In genomic region chr9:105244996-105245719, GRCh38 we compare ENCODE assay signal across 8 cellular contexts. TPM values are rescaled to one million over a fixed set of nuclear protein-coding genes. Genes with fewer than 3 reads are reported as not detected.
DNase-seq lines count a peak whose midpoint lies in the region; ATAC-seq and TF ChIP-seq lines count a peak whose summit lies in the region.

No MANE protein-coding gene starts in this region.

- peak overlapping the region; percentile 77 for H3K4me3 ChIP-seq in AG10803 (ENCODE audit: low read length)
- peak overlapping the region; percentile 91 for H3K4me3 ChIP-seq in OCI-LY3 (ENCODE audit: low read length)

- peaks cover 9% of the 10 kb centered on the region for H3K4me1 Mint-ChIP-seq in activated T-helper 2 cell treated with anti-CD3 and anti-CD28 coated beads, Interferon-gamma antibody, Interleukin-2, Interleukin-4, amounts not matched to agents 10 μg/mL and 5 μg/mL and 100 μg/mL, durations not matched to agents 14 hours and 24 hours and 36 hours (ENCODE audit: low read depth)
- peaks cover 17 to 21% of the 10 kb centered on the region in 2 donors for H3K4me1 Mint-ChIP-seq in natural killer cell treated with Interleukin-12 subunit alpha and Interleukin-12 subunit beta and Interleukin-15 and Interleukin-18, amount 100 ng/mL, for 72 hours (ENCODE audit: low read depth in 2 of 2)

- TF ChIP-seq POLR2A in GM19099 (IDR thresholded peaks at IDR 0.05; ENCODE audit: extremely low read depth, insufficient read length, low read depth), result peak; percentile 32

- intact Hi-C loops in activated T-helper 2 cell treated with anti-CD3 and anti-CD28 coated beads, Interferon-gamma antibody, Interleukin-2, Interleukin-4, amounts not matched to agents 10 μg/mL and 5 μg/mL and 100 μg/mL, durations not matched to agents 14 hours and 24 hours and 36 hours (cut with micrococcal nuclease), result loop anchor here (1.0 to 10.0 kb wide), 7 partner anchors 54 to 450 kb away; partner anchors contain the start of genes ABCA1, FKTN and TMEM38B

- DNase-seq in AG10803 (ENCODE audit: low read depth), result peak; percentile 30
- peak; percentile 12 for DNase-seq in activated T-helper 2 cell treated with anti-CD3 and anti-CD28 coated beads, Interferon-gamma antibody, Interleukin-2, Interleukin-4, amounts not matched to agents 10 μg/mL and 5 μg/mL and 100 μg/mL, durations not matched to agents 14 hours and 24 hours and 36 hours (ENCODE audit: low spot score)
- DNase-seq in fibroblast of peridontal ligament (ENCODE audit: extremely low read depth), result peak; percentile 48
- no peak for DNase-seq in natural killer cell treated with Interleukin-12 subunit alpha and Interleukin-12 subunit beta and Interleukin-15 and Interleukin-18, amount 100 ng/mL, for 72 hours (ENCODE audit: low spot score)
- DNase-seq in substantia nigra (lab: John Stamatoyannopoulos, UW), result peak in 44 of 49 donors; percentile 7 to 76 (median 43)

- H3K4me2 ChIP-seq in OCI-LY3 (ENCODE audit: low read length), result peak overlapping the region; percentile 92

- peak overlapping the region; percentile 57 for H3K27ac ChIP-seq in OCI-LY3 (ENCODE audit: low read length)
- peak overlapping the region; percentile 93 for H3K27ac ChIP-seq in substantia nigra (ENCODE audit: low read depth, low read length, poor library complexity, severe bottlenecking)

- H3K4me3 Mint-ChIP-seq in activated T-helper 2 cell treated with anti-CD3 and anti-CD28 coated beads, Interferon-gamma antibody, Interleukin-2, Interleukin-4, amounts not matched to agents 10 μg/mL and 5 μg/mL and 100 μg/mL, durations not matched to agents 14 hours and 24 hours and 36 hours (ENCODE audit: low read depth), result peak overlapping the region; percentile 83
- peak overlapping the region; percentile 96 for H3K4me3 Mint-ChIP-seq in natural killer cell treated with Interleukin-12 subunit alpha and Interleukin-12 subunit beta and Interleukin-15 and Interleukin-18, amount 100 ng/mL, for 72 hours

- peak overlapping the region; percentile 52; the same call in 1 of the 2 replicates for H2AFZ ChIP-seq in OCI-LY3 (ENCODE audit: low read depth, low read length)

- no peaks in the 10 kb centered on the region for H3K9me3 Mint-ChIP-seq in activated T-helper 2 cell treated with anti-CD3 and anti-CD28 coated beads, Interferon-gamma antibody, Interleukin-2, Interleukin-4, amounts not matched to agents 10 μg/mL and 5 μg/mL and 100 μg/mL, durations not matched to agents 14 hours and 24 hours and 36 hours
- H3K9me3 Mint-ChIP-seq in natural killer cell treated with Interleukin-12 subunit alpha and Interleukin-12 subunit beta and Interleukin-15 and Interleukin-18, amount 100 ng/mL, for 72 hours, result no peaks in the 10 kb centered on the region

- H3K27ac Mint-ChIP-seq in activated T-helper 2 cell treated with anti-CD3 and anti-CD28 coated beads, Interferon-gamma antibody, Interleukin-2, Interleukin-4, amounts not matched to agents 10 μg/mL and 5 μg/mL and 100 μg/mL, durations not matched to agents 14 hours and 24 hours and 36 hours, result peak overlapping the region; percentile 15
- H3K27ac Mint-ChIP-seq in natural killer cell treated with Interleukin-12 subunit alpha and Interleukin-12 subunit beta and Interleukin-15 and Interleukin-18, amount 100 ng/mL, for 72 hours, result peak overlapping the region; percentile 55 to 62

- TF ChIP-seq CTCF in AG10803 (conservative IDR thresholded peaks at IDR 0.05; ENCODE audit: low read length) (no peak), OCI-LY3 (IDR thresholded peaks at IDR 0.05; ENCODE audit: low read depth, low read length) (peak; percentile 33; the same call in 1 of the 2 replicates)

- no peaks in the 10 kb centered on the region for H3K9me3 ChIP-seq in OCI-LY3 (ENCODE audit: insufficient read depth, low read length)

- peak; percentile 13 for ATAC-seq in HG03442 (IDR thresholded peaks at IDR 0.05; ENCODE audit: unreplicated experiment)
- ATAC-seq in natural killer cell treated with Interleukin-12 subunit alpha and Interleukin-12 subunit beta and Interleukin-15 and Interleukin-18, amount 100 ng/mL, for 72 hours, result no peak

- peaks cover 14% of the 10 kb centered on the region for H3K27me3 ChIP-seq in OCI-LY3 (ENCODE audit: low read depth, low read length)

- peaks cover 36% of the 10 kb centered on the region for H3K4me1 ChIP-seq in OCI-LY3 (ENCODE audit: low read length)

- peaks cover 65% of the 10 kb centered on the region for H3K27me3 Mint-ChIP-seq in activated T-helper 2 cell treated with anti-CD3 and anti-CD28 coated beads, Interferon-gamma antibody, Interleukin-2, Interleukin-4, amounts not matched to agents 10 μg/mL and 5 μg/mL and 100 μg/mL, durations not matched to agents 14 hours and 24 hours and 36 hours (ENCODE audit: low read depth)
- peaks cover 18 to 31% of the 10 kb centered on the region in 2 donors for H3K27me3 Mint-ChIP-seq in natural killer cell treated with Interleukin-12 subunit alpha and Interleukin-12 subunit beta and Interleukin-15 and Interleukin-18, amount 100 ng/mL, for 72 hours

- H3K9ac ChIP-seq in OCI-LY3 (ENCODE audit: low read length), result peak overlapping the region; percentile 81

- no peaks in the 10 kb centered on the region for H3K36me3 ChIP-seq in OCI-LY3 (replicated peaks; ENCODE audit: low read depth, low read length)

- no peaks in the 10 kb centered on the region for H3K36me3 Mint-ChIP-seq in activated T-helper 2 cell treated with anti-CD3 and anti-CD28 coated beads, Interferon-gamma antibody, Interleukin-2, Interleukin-4, amounts not matched to agents 10 μg/mL and 5 μg/mL and 100 μg/mL, durations not matched to agents 14 hours and 24 hours and 36 hours (ENCODE audit: low read depth)
- H3K36me3 Mint-ChIP-seq in natural killer cell treated with Interleukin-12 subunit alpha and Interleukin-12 subunit beta and Interleukin-15 and Interleukin-18, amount 100 ng/mL, for 72 hours, result no peaks in the 10 kb centered on the region

- peaks cover 54% of the 10 kb centered on the region for H3K79me2 ChIP-seq in OCI-LY3 (ENCODE audit: low read length)

- peaks cover 25% of the 10 kb centered on the region; the same call in 1 of the 2 replicates for H4K20me1 ChIP-seq in OCI-LY3 (ENCODE audit: insufficient read depth, low read length)

RNA-seq across cellular contexts. Expression of gene SLC44A1, which starts 0.7 kb away (rescaled TPM):
- total RNA-seq in activated T-helper 2 cell treated with anti-CD3 and anti-CD28 coated beads, Interferon-gamma antibody, Interleukin-2, Interleukin-4, amounts not matched to agents 10 μg/mL and 5 μg/mL and 100 μg/mL, durations not matched to agents 14 hours and 24 hours and 36 hours, result 2.0 and 3.4 TPM in 2 replicates
- 1 to 10 TPM; 6.5 to 8.4 TPM for total RNA-seq in natural killer cell treated with Interleukin-12 subunit alpha and Interleukin-12 subunit beta and Interleukin-15 and Interleukin-18, amount 100 ng/mL, for 72 hours
